Comparison of ENCODE assay signal across 22 cellular contexts in the genomic region with DNA sequence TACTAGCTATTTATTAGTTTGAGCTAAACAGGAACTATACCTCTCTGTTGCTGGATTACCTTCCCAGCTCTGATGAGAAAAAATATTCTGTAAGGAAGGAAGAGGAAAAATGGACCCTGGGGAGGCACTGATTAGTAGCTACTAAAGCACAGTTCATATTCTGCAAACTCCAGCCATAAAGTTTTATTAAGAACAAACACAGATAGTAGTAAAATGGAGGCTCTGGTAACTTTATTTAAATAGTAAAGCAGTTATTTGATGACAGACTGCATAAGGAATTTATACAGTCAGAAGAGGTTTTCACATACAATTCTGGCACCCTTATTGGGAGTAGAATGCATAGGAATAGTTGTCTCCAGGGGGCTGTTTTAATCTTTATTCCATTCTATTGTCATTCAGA.
"Had no signal": no experiment of that assay in that cellular context is flagged by ENCODE, and none has a peak within 500 bp of the region (broad histone marks: within the 10 kb centered on the region; RNA-seq: fewer than 3 reads in every experiment).

No MANE protein-coding gene starts in this region.

- H3K4me1 ChIP-seq: esophagus muscularis mucosa, gastrocnemius medialis, lower lobe of right lung had no signal

- H3K27ac Mint-ChIP-seq: activated CD8-positive, alpha-beta T cell treated with anti-CD3 and anti-CD28 coated beads, Interleukin-2, amount 10 ng/mL, durations not matched to agents 7 days and 5 days; activated naive CD4-positive, alpha-beta T cell treated with anti-CD3 and anti-CD28 coated beads, Interleukin-2, amount 50 U/mL, for 72 hours; activated T-helper 17 cell treated with anti-CD3 and anti-CD28 coated beads, Interleukin-2, amount 50 U/mL, for 72 hours; naive thymus-derived CD4-positive, alpha-beta T cell; stimulated activated naive B cell treated with anti-CD40 and anti-IgM and Interleukin-4, amounts not matched to agents 10 μg/mL and 1 μg/mL and 100 μg/mL, for 72 hours had no signal

- FAIRE-seq: kidney, small intestine, urothelium cell line had no signal

- H3K36me3 ChIP-seq: esophagus muscularis mucosa, gastrocnemius medialis, lower lobe of right lung, transverse colon had no signal

- H3K27me3 ChIP-seq: esophagus muscularis mucosa, gastrocnemius medialis, transverse colon had no signal

- H3K27me3 Mint-ChIP-seq: activated T-helper 17 cell treated with anti-CD3 and anti-CD28 coated beads, Interleukin-2, amount 50 U/mL, for 72 hours; stimulated activated naive B cell treated with anti-CD40 and anti-IgM and Interleukin-4, amounts not matched to agents 10 μg/mL and 1 μg/mL and 100 μg/mL, for 72 hours had no signal

- H3K4me1 Mint-ChIP-seq: activated T-helper 17 cell treated with anti-CD3 and anti-CD28 coated beads, Interleukin-2, amount 50 U/mL, for 72 hours; naive thymus-derived CD4-positive, alpha-beta T cell; neural crest cell; stimulated activated naive B cell treated with anti-CD40 and anti-IgM and Interleukin-4, amounts not matched to agents 10 μg/mL and 1 μg/mL and 100 μg/mL, for 72 hours had no signal

- H3K4me3 ChIP-seq: coronary artery, esophagus muscularis mucosa, gastrocnemius medialis, lower lobe of right lung, transverse colon had no signal

- H3K36me3 Mint-ChIP-seq: activated naive CD4-positive, alpha-beta T cell treated with anti-CD3 and anti-CD28 coated beads, Interleukin-2, amount 50 U/mL, for 72 hours; naive thymus-derived CD4-positive, alpha-beta T cell; stimulated activated naive B cell treated with anti-CD40 and anti-IgM and Interleukin-4, amounts not matched to agents 10 μg/mL and 1 μg/mL and 100 μg/mL, for 72 hours had no signal

- ATAC-seq: activated CD8-positive, alpha-beta T cell treated with anti-CD3 and anti-CD28 coated beads, Interleukin-2, amount 10 ng/mL, durations not matched to agents 7 days and 5 days; activated naive CD4-positive, alpha-beta T cell treated with anti-CD3 and anti-CD28 coated beads, Interleukin-2, amount 50 U/mL, for 72 hours; activated T-helper 17 cell treated with anti-CD3 and anti-CD28 coated beads, Interleukin-2, amount 50 U/mL, for 72 hours; gastrocnemius medialis; left lobe of liver; lower lobe of right lung; naive thymus-derived CD4-positive, alpha-beta T cell; sciatic nerve; stimulated activated naive B cell treated with anti-CD40 and anti-IgM and Interleukin-4, amounts not matched to agents 10 μg/mL and 1 μg/mL and 100 μg/mL, for 72 hours had no signal

- H3K9me3 ChIP-seq: esophagus muscularis mucosa, gastrocnemius medialis, lower lobe of right lung, transverse colon had no signal

- H3K4me3 Mint-ChIP-seq: activated CD8-positive, alpha-beta T cell treated with anti-CD3 and anti-CD28 coated beads, Interleukin-2, amount 10 ng/mL, durations not matched to agents 7 days and 5 days; activated T-helper 17 cell treated with anti-CD3 and anti-CD28 coated beads, Interleukin-2, amount 50 U/mL, for 72 hours; naive thymus-derived CD4-positive, alpha-beta T cell; neural crest cell; stimulated activated naive B cell treated with anti-CD40 and anti-IgM and Interleukin-4, amounts not matched to agents 10 μg/mL and 1 μg/mL and 100 μg/mL, for 72 hours had no signal

- H3K27ac ChIP-seq: coronary artery, esophagus muscularis mucosa, gastrocnemius medialis, lower lobe of right lung, transverse colon had no signal

- DNase-seq: activated CD4-positive, alpha-beta T cell treated with anti-CD3 and anti-CD28 coated beads, Interleukin-2, amount 50 U/mL, for 1 hour; activated CD4-positive, CD25-positive, alpha-beta regulatory T cell treated with anti-CD3 and anti-CD28 coated beads, Interleukin-2, amount 50 U/mL, for 72 hours; activated CD8-positive, alpha-beta T cell treated with anti-CD3 and anti-CD28 coated beads, Interleukin-2, amount 10 ng/mL, durations not matched to agents 7 days and 5 days; aorta; gastrocnemius medialis; kidney; lower lobe of right lung; naive thymus-derived CD4-positive, alpha-beta T cell; small intestine; stimulated activated CD4-positive, alpha-beta T cell treated with anti-CD3 and anti-CD28 coated beads, Interleukin-15, amount 100 ng/mL, for 24 hours; stimulated activated CD8-positive, alpha-beta memory T cell treated with anti-CD3 and anti-CD28 coated beads, Interleukin-4, amount 100 ng/mL, for 48 hours; stimulated activated naive B cell treated with anti-CD40 and anti-IgM and Interleukin-4, amounts not matched to agents 10 μg/mL and 1 μg/mL and 100 μg/mL, for 72 hours; T-helper 2 cell; transverse colon had no signal

- H3K9me3 Mint-ChIP-seq: activated naive CD4-positive, alpha-beta T cell treated with anti-CD3 and anti-CD28 coated beads, Interleukin-2, amount 50 U/mL, for 72 hours; stimulated activated naive B cell treated with anti-CD40 and anti-IgM and Interleukin-4, amounts not matched to agents 10 μg/mL and 1 μg/mL and 100 μg/mL, for 72 hours had no signal
